In genomic region chrX:150649096-150649870, GRCh38 we compare ENCODE assay signal across 12 cellular contexts. TPM values are rescaled to one million over a fixed set of nuclear protein-coding genes. Genes with fewer than 3 reads are reported as not detected.
A peak's percentile ranks its signal among the peaks of the same experiment; 100 is the strongest.
DNase-seq lines count a peak whose midpoint lies in the region; ATAC-seq and TF ChIP-seq lines count a peak whose summit lies in the region.
"Had no signal": no experiment of that assay in that cellular context is flagged by ENCODE, and none has a peak within 500 bp of the region (broad histone marks: within the 10 kb centered on the region; RNA-seq: fewer than 3 reads in every experiment).

No MANE protein-coding gene starts in this region.

- peak overlapping the region; percentile 64 for H3K27ac ChIP-seq in GM23248
- H3K27ac ChIP-seq: body of pancreas, hepatocyte had no signal

- POLR2A ChIA-PET in AG04449 (lab: Yijun Ruan, JAX), result no interaction called here

- H3K9ac ChIP-seq in GM23248, result peak overlapping the region; percentile 21; the same call in 1 of the 2 replicates

- 70 to 77% methylated on average over 8 of the region's 8 CpGs for WGBS in GM23248 (ENCODE audit: low coverage in 1 of 2, low lambda C conversion rate in 2 of 2, missing lambda C conversion rate in 2 of 2), 2 experiments

- in situ Hi-C loops in GM23248 (cut with MboI), result no loop called here
- in situ Hi-C loops in astrocyte of the spinal cord (cut with HindIII; ENCODE audit: low sequenced_read_pairs), result no loop called here

- no peaks in the 10 kb centered on the region for H3F3A ChIP-seq in GM23248 (ENCODE audit: insufficient read depth)

- no peak for TF ChIP-seq CTCF in AG04449 (IDR thresholded peaks at IDR 0.05; ENCODE audit: insufficient read depth, low read length, missing control alignments)
- no peak for TF ChIP-seq CTCF in astrocyte of the spinal cord (IDR thresholded peaks at IDR 0.05; ENCODE audit: low read depth, low read length)

- peak; percentile 2 for DNase-seq in AG04449 (ENCODE audit: low read depth, low spot score)
- peak; percentile 45 for DNase-seq in GM23248
- peak; percentile 45 for DNase-seq in astrocyte of the spinal cord (ENCODE audit: low read depth, low spot score)
- DNase-seq in medulla oblongata (ENCODE audit: extremely low spot score), result peak; percentile 7
- DNase-seq in stimulated activated CD8-positive, alpha-beta memory T cell treated with anti-CD3 and anti-CD28 coated beads, Interleukin-4, amount 100 ng/mL, for 48 hours, result no peak
- DNase-seq in activated CD4-positive, CD25-positive, alpha-beta regulatory T cell (lab: John Stamatoyannopoulos, UW), result no peak
- no peak for DNase-seq in stimulated activated CD4-positive, alpha-beta T cell treated with anti-CD3 and anti-CD28 coated beads, Interleukin-1b, Interleukin-23, amount 100 ng/mL, for 48 hours
- DNase-seq: activated CD4-positive, CD25-positive, alpha-beta regulatory T cell treated with anti-CD3 and anti-CD28 coated beads, Interleukin-2, amount 50 U/mL, for 72 hours; Caco-2 had no signal

- H2AFZ ChIP-seq in GM23248, result no peak overlapping the region
- H2AFZ ChIP-seq: hepatocyte had no signal

- no peaks in the 10 kb centered on the region for H3K9me3 ChIP-seq in GM23248 (ENCODE audit: low read depth)
- H3K9me3 ChIP-seq: body of pancreas, Caco-2 had no signal

- no peak for ATAC-seq in HG03108 (IDR thresholded peaks at IDR 0.05; ENCODE audit: unreplicated experiment)
- ATAC-seq: body of pancreas had no signal

- H3K79me2 ChIP-seq in GM23248 (ENCODE audit: insufficient read depth), result no peaks in the 10 kb centered on the region
- H3K79me2 ChIP-seq: hepatocyte had no signal

- CTCF ChIA-PET in AG04449 (lab: Yijun Ruan, JAX), result interaction anchor here (0.9 kb wide), 2 partner anchors 9 to 11 kb away, joined by 3 to 4 read pairs; no protein-coding TSS in a partner anchor

- no peaks in the 10 kb centered on the region; the same call in 1 of the 2 replicates for H3K4me1 ChIP-seq in GM23248 (ENCODE audit: insufficient read depth)
- H3K4me1 ChIP-seq: body of pancreas, Caco-2 had no signal

- H3K4me3 ChIP-seq in AG04449 (ENCODE audit: low read depth, low read length), result no peak overlapping the region
- no peak overlapping the region for H3K4me3 ChIP-seq in GM23248
- no peak overlapping the region for H3K4me3 ChIP-seq in astrocyte of the spinal cord (ENCODE audit: low read depth, low read length)
- H3K4me3 ChIP-seq: body of pancreas, hepatocyte had no signal

- H3K4me2 ChIP-seq in GM23248 (ENCODE audit: unreplicated experiment), result no peak overlapping the region
- H3K4me2 ChIP-seq: hepatocyte had no signal

- H4K20me1 ChIP-seq in GM23248 (ENCODE audit: insufficient read depth), result no peaks in the 10 kb centered on the region

- H3K9me2 ChIP-seq in GM23248 (ENCODE audit: insufficient read depth), result no peaks in the 10 kb centered on the region

- no peaks in the 10 kb centered on the region for H3K36me3 ChIP-seq in GM23248 (ENCODE audit: low read depth)

- no peaks in the 10 kb centered on the region for H3K27me3 ChIP-seq in GM23248 (replicated peaks; ENCODE audit: insufficient read depth)
- H3K27me3 ChIP-seq: body of pancreas, hepatocyte had no signal

RNA-seq across cellular contexts. Expression of gene MTMR1, which starts 43.9 kb away (rescaled TPM):
- total RNA-seq in GM23248 (2014; rRNA removed; shearing (Covaris generic)), result 12.8 and 15.8 TPM in 2 replicates
- polyA plus RNA-seq in GM23248 (2016; fragmentation: Nextera tagmentation; extraction: Ambion mirVana), result 2.7 and 3.7 TPM in 2 replicates

Comparison
In these comparisons a context has a peak if more than half of its experiments do, and no peak if none do; other contexts are left out.
1. DNase-seq: peak in AG04449 (single experiment), GM23248 (single experiment), astrocyte of the spinal cord (single experiment) and medulla oblongata (single experiment); none in stimulated activated CD8-positive, alpha-beta memory T cell treated with anti-CD3 and anti-CD28 coated beads, Interleukin-4, amount 100 ng/mL, for 48 hours (single experiment), activated CD4-positive, CD25-positive, alpha-beta regulatory T cell (0 of 4) and stimulated activated CD4-positive, alpha-beta T cell treated with anti-CD3 and anti-CD28 coated beads, Interleukin-1b, Interleukin-23, amount 100 ng/mL, for 48 hours (single experiment).